Comparison of ENCODE assay signal across 8 cellular contexts in the genomic region with DNA sequence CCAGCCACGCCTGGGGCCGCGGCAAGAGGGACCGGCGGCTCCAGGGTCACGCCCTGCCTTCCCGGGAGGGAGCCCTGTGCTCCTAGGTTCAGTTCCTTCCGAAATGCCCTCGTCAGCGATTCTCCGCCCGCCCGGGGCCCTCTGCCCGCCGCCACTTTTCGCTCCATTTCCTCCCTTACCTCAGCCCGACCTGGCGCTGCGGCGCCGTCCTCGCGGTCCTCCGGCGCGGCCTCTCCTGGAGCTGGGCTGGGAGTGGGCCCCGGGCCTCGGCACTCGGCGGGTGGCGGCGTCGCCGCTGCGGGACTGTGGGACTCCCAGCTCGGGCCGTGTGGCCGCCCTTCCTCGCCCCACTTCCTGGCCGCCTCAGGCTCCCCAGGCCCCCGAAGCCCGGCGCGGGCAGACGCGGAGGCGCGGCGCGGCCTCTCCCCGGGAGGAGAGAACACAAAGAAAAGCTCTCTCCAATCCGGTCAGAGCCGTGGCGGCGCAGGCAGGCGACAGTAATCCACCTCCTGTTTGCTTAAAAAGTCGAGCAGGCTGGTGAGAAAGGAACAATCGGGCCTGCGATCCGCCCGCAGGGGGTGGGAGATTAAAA. TPM values are rescaled to one million over a fixed set of nuclear protein-coding genes. Genes with fewer than 3 reads are reported as not detected.
DNase-seq lines count a peak whose midpoint lies in the region; ATAC-seq and TF ChIP-seq lines count a peak whose summit lies in the region.

No MANE protein-coding gene starts in this region.

- H2AK5ac ChIP-seq in mesendoderm (ENCODE audit: low read length), result no peak overlapping the region

- no peak for TF ChIP-seq CTCF in BJ (IDR thresholded peaks at IDR 0.05; ENCODE audit: insufficient read depth, low read depth, low read length)
- no peak for TF ChIP-seq CTCF in uterus (IDR thresholded peaks at IDR 0.05)

- H3K4me1 Mint-ChIP-seq in T-cell, result peaks cover 30 to 38% (median 31%) of the 10 kb centered on the region in 3 donors

- no peaks in the 10 kb centered on the region for H3K36me3 Mint-ChIP-seq in T-cell

- H3K9me3 Mint-ChIP-seq in T-cell, result no peaks in the 10 kb centered on the region

- H3K27me3 Mint-ChIP-seq in T-cell, result peaks cover 31 to 63% of the 10 kb centered on the region in 2 donors

- H3K79me2 ChIP-seq in mesendoderm (ENCODE audit: control insufficient read depth, insufficient read depth, low read length), result peaks cover 39% of the 10 kb centered on the region

- no peak overlapping the region for H3K27ac Mint-ChIP-seq in T-cell

- peaks cover 10% of the 10 kb centered on the region for H3K79me1 ChIP-seq in mesendoderm (ENCODE audit: low read length)

- H3K4me1 ChIP-seq in duodenal mucosa (ENCODE audit: control insufficient read depth in 1 of 2, insufficient read depth in 2 of 2, low read length in 2 of 2) (peaks cover 28% of the 10 kb centered on the region in 2 donors), mesendoderm (ENCODE audit: control insufficient read depth, low read depth, low read length) (peaks cover 12% of the 10 kb centered on the region), uterus (peaks cover 0 to 15% of the 10 kb centered on the region in 2 donors)

- H3K4me3 ChIP-seq in BJ (ENCODE audit: low read depth, low read length), result peak overlapping the region; percentile 61
- peak overlapping the region; percentile 74 to 84 for H3K4me3 ChIP-seq in duodenal mucosa (ENCODE audit: low read depth in 1 of 2, low read length in 2 of 2)
- peak overlapping the region; percentile 92 for H3K4me3 ChIP-seq in mesendoderm (ENCODE audit: low read length)
- H3K4me3 ChIP-seq in uterus, result peak overlapping the region; percentile 52 to 63

- POLR2A ChIA-PET in BJ (lab: Charles Lee), result no interaction called here
- POLR2A ChIA-PET in T-cell (lab: Charles Lee), result interaction anchor here (0.6 kb wide), 3 partner anchors 25 to 121 kb away, joined by 3 to 11 read pairs (median 6); no protein-coding TSS in a partner anchor

- H3K4ac ChIP-seq in mesendoderm (ENCODE audit: low read depth, low read length), result peak overlapping the region; percentile 94

- H3K36me3 ChIP-seq in BJ (ENCODE audit: control insufficient read depth, insufficient read depth, low read length), result no peaks in the 10 kb centered on the region
- H3K36me3 ChIP-seq in duodenal mucosa (ENCODE audit: control insufficient read depth in 1 of 2, insufficient read depth in 2 of 2, low read length in 2 of 2), result no peaks in the 10 kb centered on the region
- H3K36me3 ChIP-seq in mesendoderm (ENCODE audit: control insufficient read depth, insufficient read depth, low read length), result no peaks in the 10 kb centered on the region
- no peaks in the 10 kb centered on the region for H3K36me3 ChIP-seq in uterus

- no peak overlapping the region for H4K5ac ChIP-seq in mesendoderm (ENCODE audit: low read length)

- H2BK5ac ChIP-seq in mesendoderm (ENCODE audit: low read length), result peak overlapping the region; percentile 44

- H3K27ac ChIP-seq in duodenal mucosa (ENCODE audit: low read depth, low read length) (peak overlapping the region; percentile 84), mesendoderm (ENCODE audit: low read depth, low read length) (peak overlapping the region; percentile 99), uterus (peak overlapping the region; percentile 97)

- peak in 3 of 4 experiments; percentile 28 to 36 (median 34) for ATAC-seq in T-cell (replicated peaks in 1 of 4)
- ATAC-seq in HG02938 (IDR thresholded peaks at IDR 0.05; ENCODE audit: unreplicated experiment), result no peak

- DNase-seq in BJ (ENCODE audit: low read depth) (no peak), HuH-7 (ENCODE audit: low spot score) (peak; percentile 65), T-cell (peak in 17 of 34 experiments; percentile 15 to 48 (median 32)), mesendoderm (peak; percentile 76), uterus (no peak), AG08395 (ENCODE audit: low spot score) (no peak)

- H3K9me3 ChIP-seq in duodenal mucosa (ENCODE audit: control insufficient read depth in 1 of 2, low read length in 2 of 2) (no peaks in the 10 kb centered on the region), uterus (no peaks in the 10 kb centered on the region)

- H3K9ac ChIP-seq in duodenal mucosa (ENCODE audit: low read depth in 1 of 2, low read length in 2 of 2) (peak overlapping the region; percentile 87 to 91), mesendoderm (ENCODE audit: low read length) (peak overlapping the region; percentile 85)

- no CpG with 5 or more reads among the region's 61 CpGs for WGBS in mesendoderm (ENCODE audit: extremely low coverage, insufficient coverage, low lambda C conversion rate)

- peak overlapping the region; percentile 15 for H3K23ac ChIP-seq in mesendoderm (ENCODE audit: low read length)

- no peak for TF ChIP-seq POLR2A in uterus (IDR thresholded peaks at IDR 0.05)

- H3K27me3 ChIP-seq in BJ (ENCODE audit: control insufficient read depth, insufficient read depth, low read length) (no peaks in the 10 kb centered on the region), duodenal mucosa (ENCODE audit: control insufficient read depth in 1 of 2, insufficient read depth in 2 of 2, low read length in 2 of 2) (no peaks in the 10 kb centered on the region), mesendoderm (ENCODE audit: insufficient read depth, low read length, poor library complexity) (no peaks in the 10 kb centered on the region), uterus (no peaks in the 10 kb centered on the region)

- H3K18ac ChIP-seq in mesendoderm (ENCODE audit: low read length), result peak overlapping the region; percentile 95

- CTCF ChIA-PET in BJ (lab: Yijun Ruan, JAX), result interaction anchor here (0.8 to 2.7 kb wide), 10 partner anchors 8 to 108 kb away, joined by 3 to 9 read pairs (median 4); no protein-coding TSS in a partner anchor
- CTCF ChIA-PET in T-cell (lab: Charles Lee), result interaction anchor here (0.9 to 1.4 kb wide), 2 partner anchors 34 to 88 kb away, joined by 3 to 4 read pairs; no protein-coding TSS in a partner anchor

- peak overlapping the region in 2 of 3 donors; percentile 31 to 47 for H3K4me3 Mint-ChIP-seq in T-cell

- H2BK120ac ChIP-seq in mesendoderm (ENCODE audit: low read depth, low read length), result peak overlapping the region; percentile 22

- H2BK15ac ChIP-seq in mesendoderm (replicated peaks; ENCODE audit: low read depth), result no peak overlapping the region

- intact Hi-C loops in uterus (cut with DNase I; ENCODE audit: low total_unique reads), result loop anchor here (5.0 kb wide), 2 partner anchors 90 to 115 kb away; a partner anchor contains a TSS

- peak overlapping the region; percentile 97 for H3K56ac ChIP-seq in mesendoderm (ENCODE audit: low read length)

- peak overlapping the region; percentile 91 for H4K8ac ChIP-seq in mesendoderm (ENCODE audit: low read depth, low read length)

- H3K4me2 ChIP-seq in mesendoderm (ENCODE audit: low read length), result peak overlapping the region; percentile 73

RNA-seq across cellular contexts. Expression of a gene that starts 1.6 kb away (rescaled TPM):
- polyA plus RNA-seq in BJ (2011; rRNA removed), result 2.3 and 3.1 TPM in 2 replicates
- polyA minus RNA-seq in BJ (2011; rRNA and poly(A)+ RNA removed), result 2.9 and 3.4 TPM in 2 replicates
- total RNA-seq in T-cell, result under 1 TPM; 0.23 to 0.82 (median 0.33) TPM
- polyA plus RNA-seq in mesendoderm (2013, experiment 1 of 2), result 1.6 TPM
- polyA plus RNA-seq in mesendoderm (2013, experiment 2 of 2), result 2.1 TPM
- total RNA-seq in uterus, result 10 to 100 TPM in 2 of 4 donors, 1 to 10 TPM in 2; 1.5 to 34.1 (median 8.5) TPM

Comparison
In these comparisons a context has a peak if more than half of its experiments do, and no peak if none do; other contexts are left out.
1. DNase-seq: peak in HuH-7 (single experiment) and mesendoderm (single experiment); none in BJ (single experiment), uterus (0 of 2) and AG08395 (single experiment).
2. Peak in every context shown above with its lines, with median percentiles within 50 percentile points of each other: H3K4me3 ChIP-seq and H3K27ac ChIP-seq.